ENCODE assay signal across 24 cellular contexts in the genomic region with DNA sequence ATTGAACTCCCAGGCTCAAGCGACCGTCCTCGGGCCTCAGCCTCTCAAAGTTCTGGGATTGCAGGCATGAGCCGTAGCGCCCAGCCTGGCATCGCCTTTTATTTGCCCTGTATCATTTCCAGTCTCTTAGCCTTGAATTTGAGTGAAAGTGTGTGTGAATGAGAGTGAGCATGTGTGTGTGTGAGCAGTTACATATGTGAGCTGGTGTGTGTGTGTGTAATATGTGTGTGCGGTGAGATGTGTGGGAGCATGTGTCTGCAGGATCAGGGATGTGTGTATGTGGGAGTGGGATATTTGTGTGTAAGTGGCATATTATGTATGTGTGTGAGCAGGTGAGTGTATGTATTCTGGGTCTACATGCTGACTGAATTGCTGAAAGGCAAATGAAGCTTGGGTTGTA.
"Had no signal": no experiment of that assay in that cellular context is flagged by ENCODE, and none has a peak within 500 bp of the region (broad histone marks: within the 10 kb centered on the region; RNA-seq: fewer than 3 reads in every experiment).

No MANE protein-coding gene starts in this region.

- FAIRE-seq: endometrium, frontal cortex, keratinocyte had no signal

- H3K27me3 Mint-ChIP-seq: effector memory CD8-positive, alpha-beta T cell had no signal

- DNase-seq: colonic mucosa; dermis blood vessel endothelial cell; effector memory CD8-positive, alpha-beta T cell; erythroblast; esophagus squamous epithelium; hypothalamus; left ventricle myocardium superior; lower lobe of right lung; natural killer cell; psoas muscle; sigmoid colon; stimulated activated CD4-positive, alpha-beta T cell treated with anti-CD3 and anti-CD28 coated beads, Interleukin-2, amount 100 ng/mL, for 24 hours; stimulated activated CD4-positive, alpha-beta T cell treated with anti-CD3 and anti-CD28 coated beads, Interleukin-4, amount 100 ng/mL, for 24 hours; stimulated activated naive CD4-positive, alpha-beta T cell treated with Interleukin-2 at 50 U/mL for 16 hours; stomach; thyroid gland; upper lobe of left lung; uterus had no signal

- H3K27ac ChIP-seq: colonic mucosa, esophagus squamous epithelium, lower lobe of right lung, neural progenitor cell, sigmoid colon, stomach, thyroid gland, upper lobe of left lung, uterus had no signal

- H3K9me3 ChIP-seq: colonic mucosa, esophagus squamous epithelium, lower lobe of right lung, psoas muscle, sigmoid colon, stomach, thyroid gland, upper lobe of left lung, uterus had no signal

- H3K9ac ChIP-seq: neural progenitor cell had no signal

- H3K4me3 Mint-ChIP-seq: effector memory CD8-positive, alpha-beta T cell; natural killer cell; neural progenitor cell; stimulated activated effector memory CD8-positive, alpha-beta T cell treated with anti-CD3 and anti-CD28 coated beads, Interleukin-12 subunit alpha, Interleukin-12 subunit beta, amount 100 ng/mL, for 72 hours had no signal

- H3K27ac Mint-ChIP-seq: effector memory CD8-positive, alpha-beta T cell; natural killer cell; neural progenitor cell; stimulated activated effector memory CD8-positive, alpha-beta T cell treated with anti-CD3 and anti-CD28 coated beads, Interleukin-12 subunit alpha, Interleukin-12 subunit beta, amount 100 ng/mL, for 72 hours had no signal

- H2AFZ ChIP-seq: neural progenitor cell had no signal

- H3K27me3 ChIP-seq: colonic mucosa, sigmoid colon, stomach, thyroid gland, upper lobe of left lung, uterus had no signal

- H3K4me3 ChIP-seq: colonic mucosa, esophagus squamous epithelium, lower lobe of right lung, neural progenitor cell, sigmoid colon, stomach, thyroid gland, upper lobe of left lung, uterus had no signal

- H3K9me3 Mint-ChIP-seq: effector memory CD8-positive, alpha-beta T cell; natural killer cell; neural progenitor cell; stimulated activated effector memory CD8-positive, alpha-beta T cell treated with anti-CD3 and anti-CD28 coated beads, Interleukin-12 subunit alpha, Interleukin-12 subunit beta, amount 100 ng/mL, for 72 hours had no signal

- ATAC-seq: effector memory CD8-positive, alpha-beta T cell; left ventricle myocardium superior; lower lobe of right lung; natural killer cell; psoas muscle; right cardiac atrium; stimulated activated effector memory CD8-positive, alpha-beta T cell treated with anti-CD3 and anti-CD28 coated beads, Interleukin-12 subunit alpha, Interleukin-12 subunit beta, amount 100 ng/mL, for 72 hours had no signal

- H3K4me2 ChIP-seq: neural progenitor cell had no signal

- H3K36me3 Mint-ChIP-seq: natural killer cell had no signal

- H3K36me3 ChIP-seq: colonic mucosa, neural progenitor cell, thyroid gland, uterus had no signal

- H3K4me1 ChIP-seq: colonic mucosa had no signal
